Comparison of ENCODE assay signal across 8 cellular contexts in genomic region chr1:28553229-28553930, GRCh38. TPM values are rescaled to one million over a fixed set of nuclear protein-coding genes. Genes with fewer than 3 reads are reported as not detected.
DNase-seq lines count a peak whose midpoint lies in the region; ATAC-seq and TF ChIP-seq lines count a peak whose summit lies in the region.

No MANE protein-coding gene starts in this region.

- peak overlapping the region; percentile 87 for H3K9ac ChIP-seq in ES-I3 (ENCODE audit: low read depth, low read length)

- H3K27me3 ChIP-seq in left lung, result no peaks in the 10 kb centered on the region

- intact Hi-C loops in left lung (cut with DNase I), result no loop called here

- H3K9me3 ChIP-seq in ES-I3 (ENCODE audit: control insufficient read depth, insufficient read depth, low read length) (no peaks in the 10 kb centered on the region), left lung (no peaks in the 10 kb centered on the region)

- TF ChIP-seq CTCF in left lung (IDR thresholded peaks at IDR 0.05), result no peak

- H3K36me3 ChIP-seq in ES-I3 (ENCODE audit: insufficient read depth, low read length), result no peaks in the 10 kb centered on the region
- peaks cover 0 to 38% of the 10 kb centered on the region in 2 donors for H3K36me3 ChIP-seq in left lung

- H3K4me3 ChIP-seq in left lung, result peak overlapping the region; percentile 85 to 92

- DNase-seq in T-helper 2 cell (peak in 3 of 5 experiments; percentile 11 to 53 (median 13)), dermis microvascular lymphatic vessel endothelial cell (ENCODE audit: low read depth in 2 of 2) (peak; percentile 3 to 48), left lung (peak; percentile 48 to 86), OCI-M2 (lab: John Stamatoyannopoulos, UW; ENCODE audit: unreplicated experiment) (no peak)
- peak; percentile 53 for DNase-seq in stimulated activated naive CD8-positive, alpha-beta T cell treated with anti-CD3 and anti-CD28 coated beads, Interleukin-15, Interleukin-2, amounts not matched to agents 100 U/mL and 50 U/mL, for 24 hours

- ATAC-seq in GM19397 (IDR thresholded peaks at IDR 0.05; ENCODE audit: unreplicated experiment) (peak; percentile 13), HG03558 (IDR thresholded peaks at IDR 0.05; ENCODE audit: extremely low read depth, unreplicated experiment) (peak; percentile 11), left lung (peak; percentile 56)
- peak; percentile 15 for ATAC-seq in stimulated activated naive CD8-positive, alpha-beta T cell treated with anti-CD3 and anti-CD28 coated beads, Interleukin-15, Interleukin-2, amounts not matched to agents 100 U/mL and 50 U/mL, for 24 hours

- H3K27ac ChIP-seq in left lung, result peak overlapping the region; percentile 78 to 83

- H3K4me1 ChIP-seq in ES-I3 (ENCODE audit: insufficient read depth, low read length), result no peaks in the 10 kb centered on the region
- H3K4me1 ChIP-seq in left lung, result peaks cover 7 to 23% of the 10 kb centered on the region in 2 donors

RNA-seq across cellular contexts. Expression of gene TRNAU1AP, which starts 0.5 kb away (rescaled TPM):
- total RNA-seq in dermis microvascular lymphatic vessel endothelial cell, result 18.8 and 20.7 TPM in 2 replicates
- 10 to 100 TPM; 26.1 to 27.0 TPM for total RNA-seq in left lung

RNA-seq across cellular contexts. Expression of gene RAB42, which starts 38.7 kb away (rescaled TPM):
- 5.6 and 11.4 TPM in 2 replicates for total RNA-seq in dermis microvascular lymphatic vessel endothelial cell
- total RNA-seq in left lung, result 10 to 100 TPM in 1 of 2 donors, 1 to 10 TPM in 1; 6.1 to 17.7 TPM

RNA-seq across cellular contexts. Expression of gene RCC1, which starts 47.5 kb away (rescaled TPM):
- total RNA-seq in dermis microvascular lymphatic vessel endothelial cell (41.6 and 52.4 TPM in 2 replicates), left lung (10 to 100 TPM; 35.5 to 36.3 TPM)
